ENCODE assay signal across 1 cellular context in the genomic region with DNA sequence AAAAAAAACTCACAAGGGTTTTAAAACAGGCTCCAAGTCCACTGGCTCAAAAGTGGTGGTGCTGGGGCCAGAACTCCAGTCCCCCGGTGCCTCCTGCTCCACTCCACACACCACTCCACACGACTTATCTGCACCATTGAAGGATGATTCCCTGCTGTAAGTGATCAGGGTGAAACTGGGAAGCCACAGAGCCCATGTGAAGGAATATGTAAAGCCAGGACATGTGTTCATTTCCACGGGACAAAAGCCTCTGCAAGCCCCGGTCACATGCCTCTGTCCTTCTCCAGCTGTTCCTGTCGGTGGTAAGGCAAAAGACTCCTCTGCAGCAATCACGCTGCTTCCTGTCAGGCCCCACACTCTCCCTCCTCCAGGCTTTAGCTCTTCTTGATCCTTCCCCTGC.
TF ChIP-seq lines count a peak whose summit lies in the region.

No MANE protein-coding gene starts in this region.

TF ChIP-seq in GM23338, 12 proteins besides CTCF, POLR2A, EP300 and RAD21 (continued from another document):
- TF ChIP-seq JUNB (IDR thresholded peaks at IDR 0.05; ENCODE audit: unreplicated experiment) (no peak), NANOG (IDR thresholded peaks at IDR 0.05; ENCODE audit: borderline replicate concordance) (no peak), ZNF114 (CRISPR knock-in tag; IDR thresholded peaks at IDR 0.05) (no peak), CREB1 (CRISPR knock-in tag; IDR thresholded peaks at IDR 0.05; ENCODE audit: low read depth) (no peak), POLR2AphosphoS5 (IDR thresholded peaks at IDR 0.05; ENCODE audit: low read depth) (no peak), STAT1 (IDR thresholded peaks at IDR 0.05; ENCODE audit: unreplicated experiment) (no peak), ZNF331 (CRISPR knock-in tag; IDR thresholded peaks at IDR 0.05; ENCODE audit: low read depth) (no peak)
- TF ChIP-seq, protein P1, sequence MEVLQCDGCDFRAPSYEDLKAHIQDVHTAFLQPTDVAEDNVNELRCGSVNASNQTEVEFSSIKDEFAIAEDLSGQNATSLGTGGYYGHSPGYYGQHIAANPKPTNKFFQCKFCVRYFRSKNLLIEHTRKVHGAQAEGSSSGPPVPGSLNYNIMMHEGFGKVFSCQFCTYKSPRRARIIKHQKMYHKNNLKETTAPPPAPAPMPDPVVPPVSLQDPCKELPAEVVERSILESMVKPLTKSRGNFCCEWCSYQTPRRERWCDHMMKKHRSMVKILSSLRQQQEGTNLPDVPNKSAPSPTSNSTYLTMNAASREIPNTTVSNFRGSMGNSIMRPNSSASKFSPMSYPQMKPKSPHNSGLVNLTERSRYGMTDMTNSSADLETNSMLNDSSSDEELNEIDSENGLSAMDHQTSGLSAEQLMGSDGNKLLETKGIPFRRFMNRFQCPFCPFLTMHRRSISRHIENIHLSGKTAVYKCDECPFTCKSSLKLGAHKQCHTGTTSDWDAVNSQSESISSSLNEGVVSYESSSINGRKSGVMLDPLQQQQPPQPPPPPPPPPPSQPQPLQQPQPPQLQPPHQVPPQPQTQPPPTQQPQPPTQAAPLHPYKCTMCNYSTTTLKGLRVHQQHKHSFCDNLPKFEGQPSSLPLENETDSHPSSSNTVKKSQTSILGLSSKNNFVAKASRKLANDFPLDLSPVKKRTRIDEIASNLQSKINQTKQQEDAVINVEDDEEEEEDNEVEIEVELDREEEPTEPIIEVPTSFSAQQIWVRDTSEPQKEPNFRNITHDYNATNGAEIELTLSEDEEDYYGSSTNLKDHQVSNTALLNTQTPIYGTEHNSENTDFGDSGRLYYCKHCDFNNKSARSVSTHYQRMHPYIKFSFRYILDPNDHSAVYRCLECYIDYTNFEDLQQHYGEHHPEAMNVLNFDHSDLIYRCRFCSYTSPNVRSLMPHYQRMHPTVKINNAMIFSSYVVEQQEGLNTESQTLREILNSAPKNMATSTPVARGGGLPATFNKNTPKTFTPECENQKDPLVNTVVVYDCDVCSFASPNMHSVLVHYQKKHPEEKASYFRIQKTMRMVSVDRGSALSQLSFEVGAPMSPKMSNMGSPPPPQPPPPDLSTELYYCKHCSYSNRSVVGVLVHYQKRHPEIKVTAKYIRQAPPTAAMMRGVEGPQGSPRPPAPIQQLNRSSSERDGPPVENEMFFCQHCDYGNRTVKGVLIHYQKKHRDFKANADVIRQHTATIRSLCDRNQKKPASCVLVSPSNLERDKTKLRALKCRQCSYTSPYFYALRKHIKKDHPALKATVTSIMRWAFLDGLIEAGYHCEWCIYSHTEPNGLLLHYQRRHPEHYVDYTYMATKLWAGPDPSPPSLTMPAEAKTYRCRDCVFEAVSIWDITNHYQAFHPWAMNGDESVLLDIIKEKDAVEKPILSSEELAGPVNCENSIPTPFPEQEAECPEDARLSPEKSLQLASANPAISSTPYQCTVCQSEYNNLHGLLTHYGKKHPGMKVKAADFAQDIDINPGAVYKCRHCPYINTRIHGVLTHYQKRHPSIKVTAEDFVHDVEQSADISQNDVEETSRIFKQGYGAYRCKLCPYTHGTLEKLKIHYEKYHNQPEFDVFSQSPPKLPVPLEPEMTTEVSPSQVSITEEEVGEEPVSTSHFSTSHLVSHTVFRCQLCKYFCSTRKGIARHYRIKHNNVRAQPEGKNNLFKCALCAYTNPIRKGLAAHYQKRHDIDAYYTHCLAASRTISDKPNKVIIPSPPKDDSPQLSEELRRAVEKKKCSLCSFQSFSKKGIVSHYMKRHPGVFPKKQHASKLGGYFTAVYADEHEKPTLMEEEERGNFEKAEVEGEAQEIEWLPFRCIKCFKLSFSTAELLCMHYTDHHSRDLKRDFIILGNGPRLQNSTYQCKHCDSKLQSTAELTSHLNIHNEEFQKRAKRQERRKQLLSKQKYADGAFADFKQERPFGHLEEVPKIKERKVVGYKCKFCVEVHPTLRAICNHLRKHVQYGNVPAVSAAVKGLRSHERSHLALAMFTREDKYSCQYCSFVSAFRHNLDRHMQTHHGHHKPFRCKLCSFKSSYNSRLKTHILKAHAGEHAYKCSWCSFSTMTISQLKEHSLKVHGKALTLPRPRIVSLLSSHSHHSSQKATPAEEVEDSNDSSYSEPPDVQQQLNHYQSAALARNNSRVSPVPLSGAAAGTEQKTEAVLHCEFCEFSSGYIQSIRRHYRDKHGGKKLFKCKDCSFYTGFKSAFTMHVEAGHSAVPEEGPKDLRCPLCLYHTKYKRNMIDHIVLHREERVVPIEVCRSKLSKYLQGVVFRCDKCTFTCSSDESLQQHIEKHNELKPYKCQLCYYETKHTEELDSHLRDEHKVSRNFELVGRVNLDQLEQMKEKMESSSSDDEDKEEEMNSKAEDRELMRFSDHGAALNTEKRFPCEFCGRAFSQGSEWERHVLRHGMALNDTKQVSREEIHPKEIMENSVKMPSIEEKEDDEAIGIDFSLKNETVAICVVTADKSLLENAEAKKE (CRISPR knock-in tag; IDR thresholded peaks at IDR 0.05): no peak
